In the genomic region with DNA sequence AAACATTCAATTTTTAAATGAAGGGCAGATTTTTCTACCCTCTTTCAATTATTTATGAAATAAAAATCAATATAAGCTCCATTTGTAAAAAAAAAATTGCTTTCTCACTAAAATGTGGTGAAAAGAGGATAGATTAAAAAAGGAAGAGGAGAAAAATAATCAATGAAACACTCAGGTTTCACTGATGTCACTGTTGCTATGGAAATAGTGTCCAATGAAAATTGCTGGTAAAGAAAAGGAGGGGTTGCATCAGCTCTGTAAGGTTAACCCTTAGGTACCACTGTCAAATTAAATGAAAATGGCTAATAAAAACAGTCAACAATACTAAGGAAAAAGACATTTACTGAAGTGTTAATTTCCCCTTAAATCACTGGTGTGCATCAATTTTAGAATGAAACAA, we compare ENCODE assay signal across 9 cellular contexts.
A peak's percentile ranks its signal among the peaks of the same experiment; 100 is the strongest.
DNase-seq lines count a peak whose midpoint lies in the region; ATAC-seq and TF ChIP-seq lines count a peak whose summit lies in the region.
"Had no signal": no experiment of that assay in that cellular context is flagged by ENCODE, and none has a peak within 500 bp of the region (broad histone marks: within the 10 kb centered on the region; RNA-seq: fewer than 3 reads in every experiment).

No MANE protein-coding gene starts in this region.

- no peak overlapping the region for H3K4me2 ChIP-seq in osteoblast (ENCODE audit: insufficient read depth, low read length)
- H3K4me2 ChIP-seq: BLaER1 treated with 17β-estradiol and CSF1 and Interleukin-3, amounts not matched to agents 10 nM and 100 nM had no signal

- no peak overlapping the region for H2AFZ ChIP-seq in osteoblast (ENCODE audit: low read length)

- H3K79me2 ChIP-seq in osteoblast (ENCODE audit: insufficient read depth, low read length), result no peaks in the 10 kb centered on the region

- TF ChIP-seq CTCF in LNCaP clone FGC (IDR thresholded peaks at IDR 0.05; ENCODE audit: control insufficient read depth, extremely low read depth, insufficient read depth) (no peak), osteoblast (IDR thresholded peaks at IDR 0.05; ENCODE audit: extremely low read depth, low read depth, low read length) (no peak)

- no peak overlapping the region for H3K27ac Mint-ChIP-seq in T-helper 17 cell

- H3K4me1 ChIP-seq in osteoblast (ENCODE audit: insufficient read depth, low read length), result peaks cover 14% of the 10 kb centered on the region

- H3K9me3 ChIP-seq in T-helper 17 cell (ENCODE audit: control insufficient read depth, low read length, poor library complexity, severe bottlenecking) (no peaks in the 10 kb centered on the region), osteoblast (ENCODE audit: low read depth, low read length) (no peaks in the 10 kb centered on the region)
- H3K9me3 ChIP-seq: BLaER1 treated with 17β-estradiol and CSF1 and Interleukin-3, amounts not matched to agents 10 nM and 100 nM had no signal

- peaks cover 18% of the 10 kb centered on the region for H3K36me3 Mint-ChIP-seq in T-helper 17 cell (ENCODE audit: low read depth)

- H3K4me1 Mint-ChIP-seq in T-helper 17 cell, result peaks cover 30% of the 10 kb centered on the region

- DNase-seq in NCI-H2081 (lab: John Stamatoyannopoulos, UW) (peak; percentile 47 to 82), NCI-H2081 treated with DMSO at 0.1 percent for 48 hours (lab: John Stamatoyannopoulos, UW) (no peak), LNCaP clone FGC (ENCODE audit: low read depth) (peak; percentile 50), T-helper 17 cell (no peak), globus pallidus (ENCODE audit: low spot score) (peak; percentile 64), renal cortical epithelial cell (ENCODE audit: low read depth) (peak; percentile 70), osteoblast (ENCODE audit: insufficient read length, low spot score, missing footprints) (no peak)
- no peak for DNase-seq in stimulated activated CD4-positive, alpha-beta T cell treated with anti-CD3 and anti-CD28 coated beads, Interleukin-4, amount 100 ng/mL, for 24 hours

- H3K4me3 Mint-ChIP-seq in T-helper 17 cell, result no peak overlapping the region

- peaks cover 3% of the 10 kb centered on the region for H3K36me3 ChIP-seq in osteoblast (ENCODE audit: insufficient read depth, low read length)

- no peaks in the 10 kb centered on the region for H3K27me3 Mint-ChIP-seq in T-helper 17 cell

- H3K27me3 ChIP-seq in osteoblast (ENCODE audit: insufficient read depth, low read length), result no peaks in the 10 kb centered on the region
- H3K27me3 ChIP-seq: BLaER1 treated with 17β-estradiol and CSF1 and Interleukin-3, amounts not matched to agents 10 nM and 100 nM had no signal

- no peak overlapping the region for H3K27ac ChIP-seq in osteoblast (ENCODE audit: low read depth, low read length)
- H3K27ac ChIP-seq: BLaER1 treated with 17β-estradiol and CSF1 and Interleukin-3, amounts not matched to agents 10 nM and 100 nM had no signal

- H3K4me3 ChIP-seq in LNCaP clone FGC (ENCODE audit: low read depth, low read length) (0 out of 2 replicates have a peak overlapping the region, but pooled peaks have one; percentile 1), osteoblast (ENCODE audit: insufficient read depth, low read length) (no peak overlapping the region)
- H3K4me3 ChIP-seq: BLaER1 treated with 17β-estradiol and CSF1 and Interleukin-3, amounts not matched to agents 10 nM and 100 nM had no signal

- ATAC-seq in T-helper 17 cell, result peak; percentile 52

- no peaks in the 10 kb centered on the region for H4K20me1 ChIP-seq in osteoblast (ENCODE audit: insufficient read depth, low read length)
- H4K20me1 ChIP-seq: BLaER1 treated with 17β-estradiol and CSF1 and Interleukin-3, amounts not matched to agents 10 nM and 100 nM had no signal

Comparison
In these comparisons a context has a peak if more than half of its experiments do, and no peak if none do; other contexts are left out.
1. DNase-seq: peak in NCI-H2081 (2 of 2), LNCaP clone FGC (single experiment), globus pallidus (single experiment) and renal cortical epithelial cell (single experiment); none in NCI-H2081 treated with DMSO at 0.1 percent for 48 hours (single experiment), T-helper 17 cell (0 of 3), stimulated activated CD4-positive, alpha-beta T cell treated with anti-CD3 and anti-CD28 coated beads, Interleukin-4, amount 100 ng/mL, for 24 hours (single experiment) and osteoblast (single experiment).